Comparison of ENCODE assay signal across 1 cellular context in the genomic region with DNA sequence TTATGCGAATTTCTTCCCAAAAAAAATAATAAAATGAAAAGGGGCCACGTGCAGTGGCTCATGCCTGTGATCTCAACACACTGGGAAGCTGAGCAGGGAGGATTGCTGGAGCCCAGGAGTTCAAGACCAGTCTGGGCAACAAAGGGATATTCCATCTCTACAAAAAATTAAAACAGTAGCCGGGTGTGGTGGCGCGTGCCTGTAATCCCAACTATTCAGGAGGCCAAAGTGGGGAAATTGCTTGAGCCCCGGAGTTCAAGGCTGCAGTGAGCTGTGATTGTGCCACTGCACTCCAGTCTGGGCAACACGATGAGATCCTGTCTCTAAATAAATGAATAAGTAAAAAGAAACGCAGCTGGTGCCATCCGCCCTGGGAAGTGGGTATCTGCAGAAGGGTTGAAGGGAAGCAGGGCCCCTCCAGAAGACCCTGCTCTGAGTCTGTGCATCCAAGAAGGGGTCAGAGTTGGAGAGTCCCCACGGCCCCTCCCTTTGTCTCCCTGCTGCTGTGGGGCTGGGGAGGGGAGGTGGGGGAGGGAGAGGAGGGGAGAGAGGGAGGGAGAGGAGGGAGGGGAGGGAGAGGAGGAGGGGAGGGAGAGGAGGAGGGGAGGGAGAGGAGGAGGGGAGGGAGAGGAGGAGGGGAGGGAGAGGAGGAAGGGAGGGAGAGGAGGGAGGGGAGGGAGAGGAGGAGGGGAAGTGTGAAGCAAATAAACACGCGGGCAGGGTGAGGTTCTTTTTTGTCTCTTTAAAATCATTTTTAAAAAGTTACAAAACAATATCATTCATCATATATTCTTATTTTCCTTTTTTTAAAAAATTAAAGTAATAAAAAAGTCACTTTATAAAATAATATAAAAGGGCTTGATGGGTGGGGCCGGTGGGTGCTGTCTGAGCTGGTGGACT.
A peak's percentile ranks its signal among the peaks of the same experiment; 100 is the strongest.
TF ChIP-seq lines count a peak whose summit lies in the region.

No MANE protein-coding gene starts in this region.

TF ChIP-seq in HepG2, 621 proteins besides CTCF, POLR2A, EP300 and RAD21 (continued from another document and continues in another):
- TF ChIP-seq, protein P1, sequence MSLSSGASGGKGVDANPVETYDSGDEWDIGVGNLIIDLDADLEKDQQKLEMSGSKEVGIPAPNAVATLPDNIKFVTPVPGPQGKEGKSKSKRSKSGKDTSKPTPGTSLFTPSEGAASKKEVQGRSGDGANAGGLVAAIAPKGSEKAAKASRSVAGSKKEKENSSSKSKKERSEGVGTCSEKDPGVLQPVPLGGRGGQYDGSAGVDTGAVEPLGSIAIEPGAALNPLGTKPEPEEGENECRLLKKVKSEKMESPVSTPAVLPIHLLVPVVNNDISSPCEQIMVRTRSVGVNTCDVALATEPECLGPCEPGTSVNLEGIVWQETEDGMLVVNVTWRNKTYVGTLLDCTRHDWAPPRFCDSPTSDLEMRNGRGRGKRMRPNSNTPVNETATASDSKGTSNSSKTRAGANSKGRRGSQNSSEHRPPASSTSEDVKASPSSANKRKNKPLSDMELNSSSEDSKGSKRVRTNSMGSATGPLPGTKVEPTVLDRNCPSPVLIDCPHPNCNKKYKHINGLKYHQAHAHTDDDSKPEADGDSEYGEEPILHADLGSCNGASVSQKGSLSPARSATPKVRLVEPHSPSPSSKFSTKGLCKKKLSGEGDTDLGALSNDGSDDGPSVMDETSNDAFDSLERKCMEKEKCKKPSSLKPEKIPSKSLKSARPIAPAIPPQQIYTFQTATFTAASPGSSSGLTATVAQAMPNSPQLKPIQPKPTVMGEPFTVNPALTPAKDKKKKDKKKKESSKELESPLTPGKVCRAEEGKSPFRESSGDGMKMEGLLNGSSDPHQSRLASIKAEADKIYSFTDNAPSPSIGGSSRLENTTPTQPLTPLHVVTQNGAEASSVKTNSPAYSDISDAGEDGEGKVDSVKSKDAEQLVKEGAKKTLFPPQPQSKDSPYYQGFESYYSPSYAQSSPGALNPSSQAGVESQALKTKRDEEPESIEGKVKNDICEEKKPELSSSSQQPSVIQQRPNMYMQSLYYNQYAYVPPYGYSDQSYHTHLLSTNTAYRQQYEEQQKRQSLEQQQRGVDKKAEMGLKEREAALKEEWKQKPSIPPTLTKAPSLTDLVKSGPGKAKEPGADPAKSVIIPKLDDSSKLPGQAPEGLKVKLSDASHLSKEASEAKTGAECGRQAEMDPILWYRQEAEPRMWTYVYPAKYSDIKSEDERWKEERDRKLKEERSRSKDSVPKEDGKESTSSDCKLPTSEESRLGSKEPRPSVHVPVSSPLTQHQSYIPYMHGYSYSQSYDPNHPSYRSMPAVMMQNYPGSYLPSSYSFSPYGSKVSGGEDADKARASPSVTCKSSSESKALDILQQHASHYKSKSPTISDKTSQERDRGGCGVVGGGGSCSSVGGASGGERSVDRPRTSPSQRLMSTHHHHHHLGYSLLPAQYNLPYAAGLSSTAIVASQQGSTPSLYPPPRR (CRISPR knock-in tag; IDR thresholded peaks at IDR 0.05; ENCODE audit: borderline replicate concordance), result no peak
- no peak for TF ChIP-seq REPIN1 (CRISPR knock-in tag; IDR thresholded peaks at IDR 0.05; ENCODE audit: borderline replicate concordance, low read depth)
- no peak for TF ChIP-seq ZNF674 (CRISPR knock-in tag; IDR thresholded peaks at IDR 0.05; ENCODE audit: low read depth)
- TF ChIP-seq, protein P2, sequence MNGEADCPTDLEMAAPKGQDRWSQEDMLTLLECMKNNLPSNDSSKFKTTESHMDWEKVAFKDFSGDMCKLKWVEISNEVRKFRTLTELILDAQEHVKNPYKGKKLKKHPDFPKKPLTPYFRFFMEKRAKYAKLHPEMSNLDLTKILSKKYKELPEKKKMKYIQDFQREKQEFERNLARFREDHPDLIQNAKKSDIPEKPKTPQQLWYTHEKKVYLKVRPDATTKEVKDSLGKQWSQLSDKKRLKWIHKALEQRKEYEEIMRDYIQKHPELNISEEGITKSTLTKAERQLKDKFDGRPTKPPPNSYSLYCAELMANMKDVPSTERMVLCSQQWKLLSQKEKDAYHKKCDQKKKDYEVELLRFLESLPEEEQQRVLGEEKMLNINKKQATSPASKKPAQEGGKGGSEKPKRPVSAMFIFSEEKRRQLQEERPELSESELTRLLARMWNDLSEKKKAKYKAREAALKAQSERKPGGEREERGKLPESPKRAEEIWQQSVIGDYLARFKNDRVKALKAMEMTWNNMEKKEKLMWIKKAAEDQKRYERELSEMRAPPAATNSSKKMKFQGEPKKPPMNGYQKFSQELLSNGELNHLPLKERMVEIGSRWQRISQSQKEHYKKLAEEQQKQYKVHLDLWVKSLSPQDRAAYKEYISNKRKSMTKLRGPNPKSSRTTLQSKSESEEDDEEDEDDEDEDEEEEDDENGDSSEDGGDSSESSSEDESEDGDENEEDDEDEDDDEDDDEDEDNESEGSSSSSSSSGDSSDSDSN (CRISPR knock-in tag; IDR thresholded peaks at IDR 0.05), result no peak
- TF ChIP-seq, protein P3, sequence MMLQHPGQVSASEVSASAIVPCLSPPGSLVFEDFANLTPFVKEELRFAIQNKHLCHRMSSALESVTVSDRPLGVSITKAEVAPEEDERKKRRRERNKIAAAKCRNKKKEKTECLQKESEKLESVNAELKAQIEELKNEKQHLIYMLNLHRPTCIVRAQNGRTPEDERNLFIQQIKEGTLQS (CRISPR knock-in tag; IDR thresholded peaks at IDR 0.05), result no peak
- TF ChIP-seq, protein P4, sequence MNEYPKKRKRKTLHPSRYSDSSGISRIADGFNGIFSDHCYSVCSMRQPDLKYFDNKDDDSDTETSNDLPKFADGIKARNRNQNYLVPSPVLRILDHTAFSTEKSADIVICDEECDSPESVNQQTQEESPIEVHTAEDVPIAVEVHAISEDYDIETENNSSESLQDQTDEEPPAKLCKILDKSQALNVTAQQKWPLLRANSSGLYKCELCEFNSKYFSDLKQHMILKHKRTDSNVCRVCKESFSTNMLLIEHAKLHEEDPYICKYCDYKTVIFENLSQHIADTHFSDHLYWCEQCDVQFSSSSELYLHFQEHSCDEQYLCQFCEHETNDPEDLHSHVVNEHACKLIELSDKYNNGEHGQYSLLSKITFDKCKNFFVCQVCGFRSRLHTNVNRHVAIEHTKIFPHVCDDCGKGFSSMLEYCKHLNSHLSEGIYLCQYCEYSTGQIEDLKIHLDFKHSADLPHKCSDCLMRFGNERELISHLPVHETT (CRISPR knock-in tag; conservative IDR thresholded peaks at IDR 0.05), result no peak
- TF ChIP-seq DMAP1 (CRISPR knock-in tag; IDR thresholded peaks at IDR 0.05), result no peak
- TF ChIP-seq TP53 (CRISPR knock-in tag; conservative IDR thresholded peaks at IDR 0.05), result no peak
- TF ChIP-seq, protein P5, sequence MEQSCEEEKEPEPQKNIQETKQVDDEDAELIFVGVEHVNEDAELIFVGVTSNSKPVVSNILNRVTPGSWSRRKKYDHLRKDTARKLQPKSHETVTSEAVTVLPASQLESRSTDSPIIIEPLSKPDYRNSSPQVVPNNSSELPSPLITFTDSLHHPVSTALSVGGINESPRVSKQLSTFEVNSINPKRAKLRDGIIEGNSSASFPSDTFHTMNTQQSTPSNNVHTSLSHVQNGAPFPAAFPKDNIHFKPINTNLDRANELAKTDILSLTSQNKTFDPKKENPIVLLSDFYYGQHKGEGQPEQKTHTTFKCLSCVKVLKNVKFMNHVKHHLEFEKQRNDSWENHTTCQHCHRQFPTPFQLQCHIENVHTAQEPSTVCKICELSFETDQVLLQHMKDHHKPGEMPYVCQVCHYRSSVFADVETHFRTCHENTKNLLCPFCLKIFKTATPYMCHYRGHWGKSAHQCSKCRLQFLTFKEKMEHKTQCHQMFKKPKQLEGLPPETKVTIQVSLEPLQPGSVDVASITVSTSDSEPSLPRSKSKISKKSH (CRISPR knock-in tag; IDR thresholded peaks at IDR 0.05; ENCODE audit: borderline replicate concordance), result no peak
- no peak for TF ChIP-seq KDM5A (IDR thresholded peaks at IDR 0.05; ENCODE audit: borderline replicate concordance, low read length)
- no peak for TF ChIP-seq CBX2 (IDR thresholded peaks at IDR 0.05; ENCODE audit: low read depth, low read length)
- TF ChIP-seq CBX2 (CRISPR knock-in tag; IDR thresholded peaks at IDR 0.05; ENCODE audit: low read depth), result no peak
- TF ChIP-seq, protein P6, sequence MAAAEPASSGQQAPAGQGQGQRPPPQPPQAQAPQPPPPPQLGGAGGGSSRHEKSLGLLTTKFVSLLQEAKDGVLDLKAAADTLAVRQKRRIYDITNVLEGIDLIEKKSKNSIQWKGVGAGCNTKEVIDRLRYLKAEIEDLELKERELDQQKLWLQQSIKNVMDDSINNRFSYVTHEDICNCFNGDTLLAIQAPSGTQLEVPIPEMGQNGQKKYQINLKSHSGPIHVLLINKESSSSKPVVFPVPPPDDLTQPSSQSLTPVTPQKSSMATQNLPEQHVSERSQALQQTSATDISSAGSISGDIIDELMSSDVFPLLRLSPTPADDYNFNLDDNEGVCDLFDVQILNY (CRISPR knock-in tag; conservative IDR thresholded peaks at IDR 0.05), result no peak
- TF ChIP-seq, protein P7, sequence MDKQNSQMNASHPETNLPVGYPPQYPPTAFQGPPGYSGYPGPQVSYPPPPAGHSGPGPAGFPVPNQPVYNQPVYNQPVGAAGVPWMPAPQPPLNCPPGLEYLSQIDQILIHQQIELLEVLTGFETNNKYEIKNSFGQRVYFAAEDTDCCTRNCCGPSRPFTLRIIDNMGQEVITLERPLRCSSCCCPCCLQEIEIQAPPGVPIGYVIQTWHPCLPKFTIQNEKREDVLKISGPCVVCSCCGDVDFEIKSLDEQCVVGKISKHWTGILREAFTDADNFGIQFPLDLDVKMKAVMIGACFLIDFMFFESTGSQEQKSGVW (CRISPR knock-in tag; IDR thresholded peaks at IDR 0.05; ENCODE audit: borderline replicate concordance), result no peak
- no peak for TF ChIP-seq ZNF354B (CRISPR knock-in tag; IDR thresholded peaks at IDR 0.05)
- 0 out of 2 replicates have a peak, but pooled peaks have one; percentile 20 for TF ChIP-seq NFKBIZ (CRISPR knock-in tag; IDR thresholded peaks at IDR 0.05)
- TF ChIP-seq PAF1 (CRISPR knock-in tag; IDR thresholded peaks at IDR 0.05), result peak; percentile 96
- TF ChIP-seq ZNF20 (CRISPR knock-in tag; IDR thresholded peaks at IDR 0.05), result no peak
- no peak for TF ChIP-seq KLF11 (CRISPR knock-in tag; IDR thresholded peaks at IDR 0.05)
- TF ChIP-seq ZNF296 (CRISPR knock-in tag; conservative IDR thresholded peaks at IDR 0.05), result no peak
- TF ChIP-seq RFX1 (IDR thresholded peaks at IDR 0.05), result no peak
- no peak for TF ChIP-seq JUND (CRISPR knock-in tag; IDR thresholded peaks at IDR 0.05)
- no peak for TF ChIP-seq ZNF790 (CRISPR knock-in tag; IDR thresholded peaks at IDR 0.05; ENCODE audit: borderline replicate concordance)
- no peak for TF ChIP-seq HOXA5 (CRISPR knock-in tag; IDR thresholded peaks at IDR 0.05)
- no peak for TF ChIP-seq MXD4 (CRISPR knock-in tag; IDR thresholded peaks at IDR 0.05)
- TF ChIP-seq KLF16 (CRISPR knock-in tag; IDR thresholded peaks at IDR 0.05), result peak in 1 of 2 experiments; percentile 22; a peak in 1 of 4 replicates
- no peak for TF ChIP-seq ARHGAP35 (CRISPR knock-in tag; IDR thresholded peaks at IDR 0.05; ENCODE audit: borderline replicate concordance)
- no peak for TF ChIP-seq ZNF451 (CRISPR knock-in tag; IDR thresholded peaks at IDR 0.05)
- no peak for TF ChIP-seq MYNN (CRISPR knock-in tag; IDR thresholded peaks at IDR 0.05; ENCODE audit: low read depth)
- TF ChIP-seq, protein P8, sequence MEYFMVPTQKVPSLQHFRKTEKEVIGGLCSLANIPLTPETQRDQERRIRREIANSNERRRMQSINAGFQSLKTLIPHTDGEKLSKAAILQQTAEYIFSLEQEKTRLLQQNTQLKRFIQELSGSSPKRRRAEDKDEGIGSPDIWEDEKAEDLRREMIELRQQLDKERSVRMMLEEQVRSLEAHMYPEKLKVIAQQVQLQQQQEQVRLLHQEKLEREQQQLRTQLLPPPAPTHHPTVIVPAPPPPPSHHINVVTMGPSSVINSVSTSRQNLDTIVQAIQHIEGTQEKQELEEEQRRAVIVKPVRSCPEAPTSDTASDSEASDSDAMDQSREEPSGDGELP (IDR thresholded peaks at IDR 0.05; ENCODE audit: borderline replicate concordance, low read depth), result no peak
- TF ChIP-seq YEATS4 (CRISPR knock-in tag; IDR thresholded peaks at IDR 0.05; ENCODE audit: borderline replicate concordance), result no peak
- TF ChIP-seq, protein P9, sequence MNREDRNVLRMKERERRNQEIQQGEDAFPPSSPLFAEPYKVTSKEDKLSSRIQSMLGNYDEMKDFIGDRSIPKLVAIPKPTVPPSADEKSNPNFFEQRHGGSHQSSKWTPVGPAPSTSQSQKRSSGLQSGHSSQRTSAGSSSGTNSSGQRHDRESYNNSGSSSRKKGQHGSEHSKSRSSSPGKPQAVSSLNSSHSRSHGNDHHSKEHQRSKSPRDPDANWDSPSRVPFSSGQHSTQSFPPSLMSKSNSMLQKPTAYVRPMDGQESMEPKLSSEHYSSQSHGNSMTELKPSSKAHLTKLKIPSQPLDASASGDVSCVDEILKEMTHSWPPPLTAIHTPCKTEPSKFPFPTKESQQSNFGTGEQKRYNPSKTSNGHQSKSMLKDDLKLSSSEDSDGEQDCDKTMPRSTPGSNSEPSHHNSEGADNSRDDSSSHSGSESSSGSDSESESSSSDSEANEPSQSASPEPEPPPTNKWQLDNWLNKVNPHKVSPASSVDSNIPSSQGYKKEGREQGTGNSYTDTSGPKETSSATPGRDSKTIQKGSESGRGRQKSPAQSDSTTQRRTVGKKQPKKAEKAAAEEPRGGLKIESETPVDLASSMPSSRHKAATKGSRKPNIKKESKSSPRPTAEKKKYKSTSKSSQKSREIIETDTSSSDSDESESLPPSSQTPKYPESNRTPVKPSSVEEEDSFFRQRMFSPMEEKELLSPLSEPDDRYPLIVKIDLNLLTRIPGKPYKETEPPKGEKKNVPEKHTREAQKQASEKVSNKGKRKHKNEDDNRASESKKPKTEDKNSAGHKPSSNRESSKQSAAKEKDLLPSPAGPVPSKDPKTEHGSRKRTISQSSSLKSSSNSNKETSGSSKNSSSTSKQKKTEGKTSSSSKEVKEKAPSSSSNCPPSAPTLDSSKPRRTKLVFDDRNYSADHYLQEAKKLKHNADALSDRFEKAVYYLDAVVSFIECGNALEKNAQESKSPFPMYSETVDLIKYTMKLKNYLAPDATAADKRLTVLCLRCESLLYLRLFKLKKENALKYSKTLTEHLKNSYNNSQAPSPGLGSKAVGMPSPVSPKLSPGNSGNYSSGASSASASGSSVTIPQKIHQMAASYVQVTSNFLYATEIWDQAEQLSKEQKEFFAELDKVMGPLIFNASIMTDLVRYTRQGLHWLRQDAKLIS (CRISPR knock-in tag; IDR thresholded peaks at IDR 0.05), result no peak
- TF ChIP-seq, protein P10, sequence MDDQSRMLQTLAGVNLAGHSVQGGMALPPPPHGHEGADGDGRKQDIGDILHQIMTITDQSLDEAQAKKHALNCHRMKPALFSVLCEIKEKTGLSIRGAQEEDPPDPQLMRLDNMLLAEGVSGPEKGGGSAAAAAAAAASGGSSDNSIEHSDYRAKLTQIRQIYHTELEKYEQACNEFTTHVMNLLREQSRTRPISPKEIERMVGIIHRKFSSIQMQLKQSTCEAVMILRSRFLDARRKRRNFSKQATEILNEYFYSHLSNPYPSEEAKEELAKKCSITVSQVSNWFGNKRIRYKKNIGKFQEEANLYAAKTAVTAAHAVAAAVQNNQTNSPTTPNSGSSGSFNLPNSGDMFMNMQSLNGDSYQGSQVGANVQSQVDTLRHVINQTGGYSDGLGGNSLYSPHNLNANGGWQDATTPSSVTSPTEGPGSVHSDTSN (CRISPR knock-in tag; IDR thresholded peaks at IDR 0.05; ENCODE audit: borderline replicate concordance), result no peak
- TF ChIP-seq, protein P11, sequence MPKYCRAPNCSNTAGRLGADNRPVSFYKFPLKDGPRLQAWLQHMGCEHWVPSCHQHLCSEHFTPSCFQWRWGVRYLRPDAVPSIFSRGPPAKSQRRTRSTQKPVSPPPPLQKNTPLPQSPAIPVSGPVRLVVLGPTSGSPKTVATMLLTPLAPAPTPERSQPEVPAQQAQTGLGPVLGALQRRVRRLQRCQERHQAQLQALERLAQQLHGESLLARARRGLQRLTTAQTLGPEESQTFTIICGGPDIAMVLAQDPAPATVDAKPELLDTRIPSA (CRISPR knock-in tag; IDR thresholded peaks at IDR 0.05; ENCODE audit: borderline replicate concordance), result no peak
- no peak for TF ChIP-seq TCF7L2 (IDR thresholded peaks at IDR 0.05; ENCODE audit: low read depth, low read length)
- TF ChIP-seq PITX1 (CRISPR knock-in tag; IDR thresholded peaks at IDR 0.05), result no peak
- no peak for TF ChIP-seq HIVEP1 (CRISPR knock-in tag; IDR thresholded peaks at IDR 0.05)
